Comparison of ENCODE assay signal across 8 cellular contexts in the genomic region with DNA sequence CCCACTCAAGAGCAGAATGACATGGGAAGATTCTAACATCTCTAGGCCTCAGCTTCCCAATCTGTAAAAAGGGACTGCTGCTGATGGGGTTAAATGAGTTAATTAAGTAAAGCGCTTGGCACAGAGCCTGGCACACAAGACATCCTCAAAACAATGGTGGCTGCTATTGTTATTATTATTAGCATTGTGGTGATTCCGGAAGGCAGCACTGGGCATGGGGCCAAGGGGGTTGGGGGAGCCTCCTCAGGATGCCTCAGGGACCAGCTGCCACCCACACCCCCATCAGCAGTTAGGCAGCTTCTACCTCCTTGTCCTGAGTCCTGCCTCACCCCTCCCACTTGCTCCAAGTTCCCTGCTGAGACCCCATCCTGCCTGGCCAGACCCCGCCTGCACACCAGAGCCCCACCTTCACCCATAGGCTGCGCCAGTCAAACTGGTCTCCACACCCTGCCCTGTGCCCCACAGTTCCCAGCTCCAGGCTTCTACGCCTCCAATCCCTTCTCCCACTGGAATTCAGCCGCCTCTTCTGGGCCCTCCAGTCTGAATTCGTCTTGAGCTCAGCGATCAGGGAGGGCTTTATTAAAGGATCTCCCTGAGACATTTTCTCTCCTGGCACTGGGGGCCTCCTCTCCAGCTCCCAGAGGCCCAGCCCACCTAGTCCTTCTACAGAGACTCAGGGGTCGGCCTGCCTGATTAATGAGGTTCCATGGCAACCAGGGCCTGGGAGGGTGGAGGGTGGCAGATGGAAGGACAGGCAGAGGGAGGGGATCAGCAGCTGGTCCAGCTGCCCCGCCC. TPM values are rescaled to one million over a fixed set of nuclear protein-coding genes. Genes with fewer than 3 reads are reported as not detected.
DNase-seq lines count a peak whose midpoint lies in the region; ATAC-seq and TF ChIP-seq lines count a peak whose summit lies in the region.

No MANE protein-coding gene starts in this region.

- peak overlapping the region; percentile 98 for H3K27ac ChIP-seq in Karpas-422 (ENCODE audit: low read length)
- H3K27ac ChIP-seq in mesodermal cell (ENCODE audit: low read depth, low read length, severe bottlenecking): no peak overlapping the region

- H3K27me3 ChIP-seq in Caco-2 (replicated peaks; ENCODE audit: control insufficient read depth, insufficient read depth, low read length) (no peaks in the 10 kb centered on the region), Karpas-422 (ENCODE audit: low read length) (no peaks in the 10 kb centered on the region)

- intact Hi-C loops in Caco-2 (cut with micrococcal nuclease; ENCODE audit: unreplicated experiment): loop anchor here (5.0 kb wide), 2 partner anchors 128 to 308 kb away; a partner anchor contains a TSS

- H3K36me3 ChIP-seq in Caco-2 (ENCODE audit: control insufficient read depth, insufficient read depth, low read length) (no peaks in the 10 kb centered on the region), Karpas-422 (ENCODE audit: insufficient read depth, low read length) (no peaks in the 10 kb centered on the region), mesodermal cell (ENCODE audit: control insufficient read depth, insufficient read depth, low read length) (peaks cover 4% of the 10 kb centered on the region)

- peaks cover 48% of the 10 kb centered on the region for H3K36me3 Mint-ChIP-seq in Caco-2 (ENCODE audit: insufficient read depth, unreplicated experiment)
- peaks cover 4 to 11% of the 10 kb centered on the region in 2 donors for H3K36me3 Mint-ChIP-seq in activated T-cell treated with anti-CD3 and anti-CD28 coated beads, Interleukin-2, amount 50 U/mL, for 72 hours (ENCODE audit: insufficient read depth in 2 of 2)

- DNase-seq in Caco-2 (no peak), Karpas-422 (peak; percentile 61), middle frontal gyrus (ENCODE audit: extremely low spot score, low spot score) (no peak), COLO829 (ENCODE audit: low spot score) (no peak), DMS114 treated with DMSO at 0.1 percent for 48 hours (lab: John Stamatoyannopoulos, UW; ENCODE audit: unreplicated experiment) (no peak)
- no peak for DNase-seq in activated T-cell treated with anti-CD3 and anti-CD28 coated beads, Interleukin-2, amount 50 U/mL, for 72 hours

- CTCF ChIA-PET in Caco-2 (lab: Charles Lee): interaction anchor here (0.6 to 6.0 kb wide), 5 partner anchors 17 to 210 kb away, joined by 4 to 29 read pairs (median 5); a partner anchor contains a TSS

- no peak for TF ChIP-seq CTCF in Caco-2 (IDR thresholded peaks at IDR 0.05; ENCODE audit: insufficient read depth in 1 of 2, low read depth in 1 of 2, low read length in 1 of 2, severe bottlenecking in 1 of 2, unreplicated experiment in 1 of 2)

- peak overlapping the region; percentile 89 for H3K9ac ChIP-seq in Karpas-422 (ENCODE audit: low read length)

- peak overlapping the region; percentile 91 for H3K4me2 ChIP-seq in Karpas-422 (ENCODE audit: low read depth, low read length, poor library complexity, severe bottlenecking)

- H3K4me1 Mint-ChIP-seq in Caco-2 (ENCODE audit: low read depth, unreplicated experiment): peaks cover 54% of the 10 kb centered on the region
- H3K4me1 Mint-ChIP-seq in activated T-cell treated with anti-CD3 and anti-CD28 coated beads, Interleukin-2, amount 50 U/mL, for 72 hours (ENCODE audit: low read depth): peaks cover 84% of the 10 kb centered on the region

- 39 to 48% methylated on average over 7 to 8 of the region's 10 CpGs for WGBS in mesodermal cell (ENCODE audit: insufficient coverage in 2 of 2), 2 experiments

- H3K9me2 ChIP-seq in Karpas-422 (replicated peaks; ENCODE audit: insufficient read depth, low read length): no peaks in the 10 kb centered on the region

- peaks cover 14% of the 10 kb centered on the region; the same call in 1 of the 2 replicates for H4K20me1 ChIP-seq in Karpas-422 (ENCODE audit: insufficient read depth, low read depth, low read length)

- POLR2A ChIA-PET in Caco-2 (lab: Charles Lee): interaction anchor here (0.8 to 1.8 kb wide), 4 partner anchors 10 to 309 kb away, joined by 3 to 9 read pairs (median 6); a partner anchor contains a TSS

- H3K9me3 ChIP-seq in Caco-2 (no peaks in the 10 kb centered on the region), Karpas-422 (ENCODE audit: low read length) (no peaks in the 10 kb centered on the region), mesodermal cell (ENCODE audit: control insufficient read depth, low read length) (no peaks in the 10 kb centered on the region)

- peaks cover 51% of the 10 kb centered on the region for H3K79me2 ChIP-seq in Karpas-422 (ENCODE audit: low read length)

- H3K4me3 Mint-ChIP-seq in Caco-2 (ENCODE audit: unreplicated experiment): peak overlapping the region; percentile 68
- peak overlapping the region; percentile 91 to 93 for H3K4me3 Mint-ChIP-seq in activated T-cell treated with anti-CD3 and anti-CD28 coated beads, Interleukin-2, amount 50 U/mL, for 72 hours

- H3K9me3 Mint-ChIP-seq in Caco-2 (ENCODE audit: unreplicated experiment): no peaks in the 10 kb centered on the region
- no peaks in the 10 kb centered on the region for H3K9me3 Mint-ChIP-seq in activated T-cell treated with anti-CD3 and anti-CD28 coated beads, Interleukin-2, amount 50 U/mL, for 72 hours

- H3K27me3 Mint-ChIP-seq in Caco-2 (ENCODE audit: insufficient read depth, unreplicated experiment): no peaks in the 10 kb centered on the region
- H3K27me3 Mint-ChIP-seq in activated T-cell treated with anti-CD3 and anti-CD28 coated beads, Interleukin-2, amount 50 U/mL, for 72 hours (ENCODE audit: low read depth): no peaks in the 10 kb centered on the region

- H3K4me1 ChIP-seq in Caco-2: peaks cover 41% of the 10 kb centered on the region
- H3K4me1 ChIP-seq in Karpas-422 (ENCODE audit: low read length): peaks cover 59% of the 10 kb centered on the region
- peaks cover 31% of the 10 kb centered on the region for H3K4me1 ChIP-seq in mesodermal cell (ENCODE audit: control insufficient read depth, insufficient read depth, low read length, poor library complexity, severe bottlenecking)

- no peak for ATAC-seq in activated T-cell treated with anti-CD3 and anti-CD28 coated beads, Interleukin-2, amount 50 U/mL, for 72 hours (replicated peaks in 1 of 2)
- ATAC-seq in HG03378 (IDR thresholded peaks at IDR 0.05; ENCODE audit: unreplicated experiment): no peak

- H3K27ac Mint-ChIP-seq in Caco-2 (ENCODE audit: unreplicated experiment): peak overlapping the region; percentile 78
- peak overlapping the region; percentile 66 for H3K27ac Mint-ChIP-seq in activated T-cell treated with anti-CD3 and anti-CD28 coated beads, Interleukin-2, amount 50 U/mL, for 72 hours

- TSS peak; percentile 36 for BruUV-seq in Caco-2 (replicated peaks; lab: Mats Ljungman, UMichigan)

- no peak overlapping the region for H2AFZ ChIP-seq in Karpas-422 (ENCODE audit: low read length)

- peak overlapping the region; percentile 80 for H3K4me3 ChIP-seq in Caco-2 (ENCODE audit: low read depth, low read length)
- H3K4me3 ChIP-seq in Karpas-422 (ENCODE audit: low read length): peak overlapping the region; percentile 73
- H3K4me3 ChIP-seq in mesodermal cell (ENCODE audit: extremely low read depth, insufficient read depth, low read length, poor library complexity, severe bottlenecking): peak overlapping the region; percentile 53

RNA-seq across cellular contexts. Expression of a gene that starts 1.5 kb away (rescaled TPM):
- total RNA-seq in Caco-2 (2022): 67.5 and 74.7 TPM in 2 replicates
- 19.2 and 37.2 TPM in 2 replicates for total RNA-seq in Karpas-422 (2014; rRNA removed; shearing (Covaris generic); ENCODE audit: low replicate concordance)
- total RNA-seq in activated T-cell treated with anti-CD3 and anti-CD28 coated beads, Interleukin-2, amount 50 U/mL, for 72 hours: 10 to 100 TPM; 64.5 to 81.5 TPM
- 10.5 TPM for polyA plus RNA-seq in mesodermal cell (2013, experiment 1 of 2)
- polyA plus RNA-seq in mesodermal cell (2013, experiment 2 of 2): 11.0 TPM

RNA-seq across cellular contexts. Expression of a gene that starts 10.5 kb away (rescaled TPM):
- 98.4 and 105 TPM in 2 replicates for total RNA-seq in Caco-2 (2022)
- total RNA-seq in Karpas-422 (2014; rRNA removed; shearing (Covaris generic); ENCODE audit: low replicate concordance): 38.2 and 89.2 TPM in 2 replicates
- 10 to 100 TPM; 18.5 to 18.8 TPM for total RNA-seq in activated T-cell treated with anti-CD3 and anti-CD28 coated beads, Interleukin-2, amount 50 U/mL, for 72 hours
- polyA plus RNA-seq in mesodermal cell (2013, experiment 1 of 2): 29.1 TPM
- polyA plus RNA-seq in mesodermal cell (2013, experiment 2 of 2): 27.1 TPM

RNA-seq across cellular contexts. Expression of a gene that starts 18.0 kb away (rescaled TPM):
- 3.4 and 4.5 TPM in 2 replicates for total RNA-seq in Caco-2 (2022)
- 2.5 and 9.2 TPM in 2 replicates for total RNA-seq in Karpas-422 (2014; rRNA removed; shearing (Covaris generic); ENCODE audit: low replicate concordance)
- 1 to 10 TPM; 1.4 to 1.8 TPM for total RNA-seq in activated T-cell treated with anti-CD3 and anti-CD28 coated beads, Interleukin-2, amount 50 U/mL, for 72 hours
- polyA plus RNA-seq in mesodermal cell (2013, experiment 1 of 2): 0.18 TPM
- polyA plus RNA-seq in mesodermal cell (2013, experiment 2 of 2): 0.25 TPM

RNA-seq across cellular contexts. Expression of a gene that starts 22.6 kb away (rescaled TPM):
- total RNA-seq in Caco-2 (2022): 0.18 and 0.51 TPM in 2 replicates
- total RNA-seq in Karpas-422 (2014; rRNA removed; shearing (Covaris generic); ENCODE audit: low replicate concordance): 0.45 and 0.69 TPM in 2 replicates
- total RNA-seq in activated T-cell treated with anti-CD3 and anti-CD28 coated beads, Interleukin-2, amount 50 U/mL, for 72 hours: under 1 TPM; 0.17 to 0.23 TPM
- polyA plus RNA-seq in mesodermal cell (2013, experiment 1 of 2): 0.15 TPM
- polyA plus RNA-seq in mesodermal cell (2013, experiment 2 of 2): not detected

RNA-seq across cellular contexts. Expression of a gene that starts 35.4 kb away (rescaled TPM):
- 37.3 and 39.5 TPM in 2 replicates for total RNA-seq in Caco-2 (2022)
- total RNA-seq in Karpas-422 (2014; rRNA removed; shearing (Covaris generic); ENCODE audit: low replicate concordance): 3.8 and 4.7 TPM in 2 replicates
- 10 to 100 TPM; 12.8 to 16.9 TPM for total RNA-seq in activated T-cell treated with anti-CD3 and anti-CD28 coated beads, Interleukin-2, amount 50 U/mL, for 72 hours
- polyA plus RNA-seq in mesodermal cell (2013, experiment 1 of 2): 2.0 TPM
- polyA plus RNA-seq in mesodermal cell (2013, experiment 2 of 2): 2.1 TPM
